In the genomic region with DNA sequence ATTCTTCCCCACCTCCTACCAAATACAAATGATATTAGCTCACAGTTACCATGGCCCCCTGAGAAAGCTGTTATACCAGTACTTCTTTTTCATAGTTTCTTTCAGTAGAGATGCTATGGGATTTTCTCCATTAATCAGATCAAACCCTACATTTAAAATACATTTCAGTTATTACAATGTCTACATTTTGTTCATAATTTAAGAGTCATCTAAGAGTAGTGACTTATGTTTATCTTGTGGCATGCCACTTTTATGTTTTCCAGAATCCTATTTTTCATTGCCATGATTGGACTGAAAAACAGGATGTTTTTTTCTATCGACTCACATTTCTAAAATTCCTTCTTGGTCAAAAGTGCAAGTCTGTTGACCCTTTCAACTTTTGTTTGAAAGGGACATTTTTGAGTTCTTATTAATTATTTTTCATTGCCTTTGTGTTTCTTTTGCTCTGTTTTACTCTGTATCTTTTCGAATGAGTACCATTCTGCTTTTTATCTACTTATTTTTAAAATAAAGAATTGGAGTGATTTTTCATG, we compare ENCODE assay signal across 18 cellular contexts.
DNase-seq lines count a peak whose midpoint lies in the region; ATAC-seq, FAIRE-seq and TF ChIP-seq lines count a peak whose summit lies in the region.
"Had no signal": no experiment of that assay in that cellular context is flagged by ENCODE, and none has a peak within 500 bp of the region (broad histone marks: within the 10 kb centered on the region; RNA-seq: fewer than 3 reads in every experiment).

No MANE protein-coding gene starts in this region.

- H3K4me2 ChIP-seq in mesendoderm (ENCODE audit: low read length), result no peak overlapping the region

- no peak overlapping the region for H2BK5ac ChIP-seq in mesendoderm (ENCODE audit: low read length)

- H4K5ac ChIP-seq in mesendoderm (ENCODE audit: low read length), result no peak overlapping the region

- H3K23ac ChIP-seq in mesendoderm (ENCODE audit: low read length), result no peak overlapping the region

- no peak overlapping the region for H3K9ac ChIP-seq in rectal smooth muscle tissue (ENCODE audit: low read length)
- H3K9ac ChIP-seq in mesendoderm (ENCODE audit: low read length), result no peak overlapping the region

- H3K4me3 ChIP-seq in BJ (ENCODE audit: low read depth, low read length), result no peak overlapping the region
- no peak overlapping the region for H3K4me3 ChIP-seq in rectal smooth muscle tissue (ENCODE audit: low read length)
- H3K4me3 ChIP-seq in mesendoderm (ENCODE audit: low read length), result no peak overlapping the region
- H3K4me3 ChIP-seq: spleen had no signal

- H2BK15ac ChIP-seq in mesendoderm (replicated peaks; ENCODE audit: low read depth), result no peak overlapping the region

- no peak overlapping the region for H4K8ac ChIP-seq in mesendoderm (ENCODE audit: low read depth, low read length)

- peak; percentile 62 for DNase-seq in BJ (ENCODE audit: low read depth)
- DNase-seq in RCC 7860 (ENCODE audit: low spot score), result no peak
- peak; percentile 20 for DNase-seq in fibroblast of gingiva (ENCODE audit: low read depth)
- DNase-seq in mesendoderm, result no peak
- DNase-seq: activated CD4-positive, alpha-beta T cell treated with anti-CD3 and anti-CD28 coated beads for 36 hours; activated CD8-positive, alpha-beta memory T cell treated with anti-CD3 and anti-CD28 coated beads, Interleukin-2, amount 50 U/mL, for 48 hours; Caco-2; caudate nucleus; GDM1; glutamatergic neuron; islet precursor cell; spleen; stimulated activated naive B cell treated with anti-CD40 and anti-IgM and Interleukin-4, amounts not matched to agents 10 μg/mL and 1 μg/mL and 100 μg/mL, for 72 hours; T1000 had no signal

- H3K4ac ChIP-seq in mesendoderm (ENCODE audit: low read depth, low read length), result no peak overlapping the region

- no peak overlapping the region for H2BK120ac ChIP-seq in mesendoderm (ENCODE audit: low read depth, low read length)

- H3K27me3 ChIP-seq in BJ (ENCODE audit: control insufficient read depth, insufficient read depth, low read length), result no peaks in the 10 kb centered on the region
- H3K27me3 ChIP-seq in rectal smooth muscle tissue (ENCODE audit: control insufficient read depth, insufficient read depth, low read length), result no peaks in the 10 kb centered on the region
- H3K27me3 ChIP-seq in mesendoderm (ENCODE audit: insufficient read depth, low read length, poor library complexity), result no peaks in the 10 kb centered on the region
- H3K27me3 ChIP-seq: spleen had no signal

- H3K56ac ChIP-seq in mesendoderm (ENCODE audit: low read length), result no peak overlapping the region

- H3K4me1 ChIP-seq in rectal smooth muscle tissue (ENCODE audit: control insufficient read depth, insufficient read depth, low read length) (peaks cover 16% of the 10 kb centered on the region), mesendoderm (ENCODE audit: control insufficient read depth, low read depth, low read length) (no peaks in the 10 kb centered on the region)
- H3K4me1 ChIP-seq: Caco-2, spleen had no signal

- POLR2A ChIA-PET in BJ (lab: Charles Lee), result interaction anchor here (0.6 to 1.4 kb wide), 2 partner anchors 24 to 156 kb away, joined by 3 to 7 read pairs; no protein-coding TSS in a partner anchor

- H3K79me1 ChIP-seq in mesendoderm (ENCODE audit: low read length), result no peaks in the 10 kb centered on the region

- H3K36me3 ChIP-seq in BJ (ENCODE audit: control insufficient read depth, insufficient read depth, low read length) (no peaks in the 10 kb centered on the region), rectal smooth muscle tissue (ENCODE audit: control insufficient read depth, insufficient read depth, low read length) (no peaks in the 10 kb centered on the region), mesendoderm (ENCODE audit: control insufficient read depth, insufficient read depth, low read length) (no peaks in the 10 kb centered on the region)
- H3K36me3 ChIP-seq: spleen had no signal

- no peak overlapping the region for H2AK5ac ChIP-seq in mesendoderm (ENCODE audit: low read length)

- H3K27ac ChIP-seq in rectal smooth muscle tissue (ENCODE audit: low read depth, low read length) (peak overlapping the region; percentile 68), mesendoderm (ENCODE audit: low read depth, low read length) (no peak overlapping the region)

- no peak for TF ChIP-seq CTCF in BJ (IDR thresholded peaks at IDR 0.05; ENCODE audit: insufficient read depth, low read depth, low read length)

- WGBS in mesendoderm (ENCODE audit: extremely low coverage, insufficient coverage, low lambda C conversion rate), result no CpG with 5 or more reads among the region's 2 CpGs

- peak; percentile 62 for FAIRE-seq in RCC 7860 (lab: Jason Lieb, UNC)

- H3K18ac ChIP-seq in mesendoderm (ENCODE audit: low read length), result no peak overlapping the region

- no peak for ATAC-seq in GM21423 (IDR thresholded peaks at IDR 0.05; ENCODE audit: unreplicated experiment)
- no peak for ATAC-seq in GM18867 (IDR thresholded peaks at IDR 0.05; ENCODE audit: unreplicated experiment)
- no peak for ATAC-seq in GM21515 (IDR thresholded peaks at IDR 0.05; ENCODE audit: unreplicated experiment)
- ATAC-seq: activated CD4-positive, alpha-beta T cell treated with anti-CD3 and anti-CD28 coated beads for 36 hours; stimulated activated naive B cell treated with anti-CD40 and anti-IgM and Interleukin-4, amounts not matched to agents 10 μg/mL and 1 μg/mL and 100 μg/mL, for 72 hours had no signal

- CTCF ChIA-PET in BJ (lab: Yijun Ruan, JAX), result interaction anchor here (1.1 to 2.0 kb wide), 4 partner anchors 14 to 218 kb away, joined by 3 to 7 read pairs (median 6); no protein-coding TSS in a partner anchor

- H3K79me2 ChIP-seq in mesendoderm (ENCODE audit: control insufficient read depth, insufficient read depth, low read length), result no peaks in the 10 kb centered on the region

Comparison
In these comparisons a context has a peak if more than half of its experiments do, and no peak if none do; other contexts are left out.
1. DNase-seq: peak in BJ (single experiment) and fibroblast of gingiva (single experiment); none in RCC 7860 (single experiment) and mesendoderm (single experiment).